27 cellular contexts compared by ENCODE assay signal in the genomic region with DNA sequence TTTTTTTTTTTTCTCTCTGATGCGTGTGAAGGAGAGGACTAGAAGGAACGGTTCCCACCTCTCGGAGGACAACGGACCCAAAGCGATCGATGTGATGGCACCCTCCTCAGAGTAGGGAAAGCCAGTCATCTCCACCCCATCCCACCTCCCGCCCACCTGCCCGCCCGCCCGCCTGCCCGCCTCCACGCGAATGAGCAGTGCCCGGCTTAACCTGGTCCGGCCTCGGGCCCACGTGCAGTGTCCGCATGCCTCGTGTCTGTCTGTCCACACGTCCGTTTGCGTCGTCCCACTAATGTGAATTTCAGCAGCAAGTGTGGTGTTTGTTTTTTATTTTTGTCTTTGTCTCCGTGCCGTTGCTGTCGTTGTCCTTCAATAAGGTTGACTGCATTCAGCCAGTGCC. TPM values are rescaled to one million over a fixed set of nuclear protein-coding genes. Genes with fewer than 3 reads are reported as not detected.
DNase-seq lines count a peak whose midpoint lies in the region; ATAC-seq, FAIRE-seq and TF ChIP-seq lines count a peak whose summit lies in the region.
"Had no signal": no experiment of that assay in that cellular context is flagged by ENCODE, and none has a peak within 500 bp of the region (broad histone marks: within the 10 kb centered on the region; RNA-seq: fewer than 3 reads in every experiment).

No MANE protein-coding gene starts in this region.

- WGBS in heart left ventricle, 4 donors, result 82 to 90% (median 88%) methylated on average over 26 of the region's 26 CpGs
- 97% methylated on average over 22 of the region's 26 CpGs for WGBS in mesenchymal stem cell
- 85 to 86% methylated on average over 26 of the region's 26 CpGs for WGBS in testis, 2 donors
- 98% methylated on average over 26 of the region's 26 CpGs for WGBS in HepG2 (ENCODE audit: low lambda C conversion rate)

- in situ Hi-C loops in HepG2 (cut with HindIII; ENCODE audit: extremely low pct_ligation_motif_present, low pct_unique_long_range_greater_than_20kb), result no loop called here

- H3K9ac ChIP-seq in mesenchymal stem cell (ENCODE audit: low read length), result peak overlapping the region; percentile 29
- H3K9ac ChIP-seq in HepG2 (ENCODE audit: insufficient read depth, low read depth, low read length), result no peak overlapping the region

- H3K27ac Mint-ChIP-seq in WTC11, result peak overlapping the region; percentile 65; the same call in 1 of the 2 replicates
- H3K27ac Mint-ChIP-seq in stimulated activated effector memory CD8-positive, alpha-beta T cell treated with anti-CD3 and anti-CD28 coated beads, Interleukin-12 subunit alpha, Interleukin-12 subunit beta, amount 100 ng/mL, for 72 hours, result no peak overlapping the region
- H3K27ac Mint-ChIP-seq: activated CD4-positive, alpha-beta T cell treated with anti-CD3 and anti-CD28 coated beads, Interleukin-2, amount 10 ng/mL, durations not matched to agents 24 days and 14 days; stimulated activated memory B cell treated with anti-CD40 and anti-IgM and Interleukin-4, amounts not matched to agents 10 μg/mL and 1 μg/mL and 100 μg/mL, for 72 hours had no signal

- no peak for TF ChIP-seq RAD21 in HepG2 (CRISPR knock-in tag; IDR thresholded peaks at IDR 0.05)

- peak overlapping the region in 1 of 2 experiments; percentile 10 for H3K18ac ChIP-seq in mesenchymal stem cell (ENCODE audit: low read depth in 1 of 2, low read length in 2 of 2)

- H3K14ac ChIP-seq in mesenchymal stem cell (ENCODE audit: low read length in 2 of 2), result no peak overlapping the region

- intact Hi-C loops in heart left ventricle (cut with DNase I) (loop anchor here in 3 of 10 donors (5.0 kb wide), 2 partner anchors 37 to 43 kb away; a partner anchor contains a TSS), left ventricle myocardium superior (cut with micrococcal nuclease) (no loop called here), testis (cut with DNase I; ENCODE audit: low total_unique reads) (no loop called here), HepG2 (cut with micrococcal nuclease; ENCODE audit: unreplicated experiment) (no loop called here)

- peaks cover 0 to 56% (median 23%) of the 10 kb centered on the region in 12 donors for H3K4me1 ChIP-seq in heart left ventricle
- peaks cover 29% of the 10 kb centered on the region for H3K4me1 ChIP-seq in mesenchymal stem cell (ENCODE audit: control insufficient read depth, insufficient read depth, low read depth, low read length)
- peaks cover 36% of the 10 kb centered on the region for H3K4me1 ChIP-seq in testis
- H3K4me1 ChIP-seq in HepG2 (ENCODE audit: insufficient read depth, low read length), result peaks cover 6% of the 10 kb centered on the region; the same call in 1 of the 2 replicates
- H3K4me1 ChIP-seq: A549, prostate gland had no signal

- no peak for TF ChIP-seq EP300 in HepG2 (IDR thresholded peaks at IDR 0.05; ENCODE audit: low read depth in 2 of 2, low read length in 2 of 2)
- TF ChIP-seq EP300 in HepG2 (CRISPR knock-in tag; IDR thresholded peaks at IDR 0.05; ENCODE audit: borderline replicate concordance), result no peak

- H3K4me1 Mint-ChIP-seq in WTC11, result no peaks in the 10 kb centered on the region
- H3K4me1 Mint-ChIP-seq in stimulated activated effector memory CD8-positive, alpha-beta T cell treated with anti-CD3 and anti-CD28 coated beads, Interleukin-12 subunit alpha, Interleukin-12 subunit beta, amount 100 ng/mL, for 72 hours, result no peaks in the 10 kb centered on the region
- H3K4me1 Mint-ChIP-seq: stimulated activated memory B cell treated with anti-CD40 and anti-IgM and Interleukin-4, amounts not matched to agents 10 μg/mL and 1 μg/mL and 100 μg/mL, for 72 hours had no signal

- H3K9me3 ChIP-seq in heart left ventricle, result no peaks in the 10 kb centered on the region
- no peaks in the 10 kb centered on the region for H3K9me3 ChIP-seq in mesenchymal stem cell (ENCODE audit: control insufficient read depth, low read length)
- no peaks in the 10 kb centered on the region for H3K9me3 ChIP-seq in testis
- no peaks in the 10 kb centered on the region for H3K9me3 ChIP-seq in HepG2 (ENCODE audit: low read length)
- H3K9me3 ChIP-seq: A549, gastrocnemius medialis, Peyer's patch, prostate gland, vagina had no signal

- ATAC-seq in heart left ventricle (no peak), left ventricle myocardium superior (no peak), WTC11 (no peak), HepG2 (no peak)
- ATAC-seq in stimulated activated effector memory CD8-positive, alpha-beta T cell treated with anti-CD3 and anti-CD28 coated beads, Interleukin-12 subunit alpha, Interleukin-12 subunit beta, amount 100 ng/mL, for 72 hours, result no peak
- ATAC-seq: A549; gastrocnemius medialis; left colon; stimulated activated memory B cell treated with anti-CD40 and anti-IgM and Interleukin-4, amounts not matched to agents 10 μg/mL and 1 μg/mL and 100 μg/mL, for 72 hours had no signal

- H3K4me3 Mint-ChIP-seq in WTC11, result no peak overlapping the region
- no peak overlapping the region for H3K4me3 Mint-ChIP-seq in stimulated activated effector memory CD8-positive, alpha-beta T cell treated with anti-CD3 and anti-CD28 coated beads, Interleukin-12 subunit alpha, Interleukin-12 subunit beta, amount 100 ng/mL, for 72 hours
- H3K4me3 Mint-ChIP-seq: activated CD4-positive, alpha-beta T cell treated with anti-CD3 and anti-CD28 coated beads, Interleukin-2, amount 10 ng/mL, durations not matched to agents 24 days and 14 days; CD4-positive, CD25-positive, alpha-beta regulatory T cell; stimulated activated memory B cell treated with anti-CD40 and anti-IgM and Interleukin-4, amounts not matched to agents 10 μg/mL and 1 μg/mL and 100 μg/mL, for 72 hours had no signal

- no peak overlapping the region for H3K4ac ChIP-seq in mesenchymal stem cell (ENCODE audit: low read depth in 1 of 2, low read length in 2 of 2)

- no peaks in the 10 kb centered on the region for H3K27me3 Mint-ChIP-seq in WTC11 (ENCODE audit: low read depth)
- H3K27me3 Mint-ChIP-seq: activated CD4-positive, alpha-beta T cell treated with anti-CD3 and anti-CD28 coated beads, Interleukin-2, amount 10 ng/mL, durations not matched to agents 24 days and 14 days; CD4-positive, CD25-positive, alpha-beta regulatory T cell; stimulated activated memory B cell treated with anti-CD40 and anti-IgM and Interleukin-4, amounts not matched to agents 10 μg/mL and 1 μg/mL and 100 μg/mL, for 72 hours had no signal

- H3K4me2 ChIP-seq in mesenchymal stem cell (ENCODE audit: low read length, poor library complexity, severe bottlenecking), result no peak overlapping the region
- H3K4me2 ChIP-seq in HepG2 (ENCODE audit: low read depth, low read length), result no peak overlapping the region
- H3K4me2 ChIP-seq: A549 had no signal

- no peak overlapping the region for H2AK5ac ChIP-seq in mesenchymal stem cell (ENCODE audit: low read length, severe bottlenecking)

- no peak overlapping the region for H4K91ac ChIP-seq in mesenchymal stem cell (ENCODE audit: low read length)

- no peak for DNase-seq in heart left ventricle
- DNase-seq in left ventricle myocardium superior, result no peak
- no peak for DNase-seq in WTC11 (ENCODE audit: low spot score)
- no peak for DNase-seq in mesenchymal stem cell
- DNase-seq in testis, result no peak
- DNase-seq in GM12891 (ENCODE audit: insufficient read length, low spot score), result no peak
- DNase-seq in stimulated activated effector memory CD8-positive, alpha-beta T cell treated with anti-CD3 and anti-CD28 coated beads, Interleukin-12 subunit alpha, Interleukin-12 subunit beta, amount 100 ng/mL, for 72 hours (ENCODE audit: low spot score in 2 of 2), result no peak
- no peak for DNase-seq in HepG2 (ENCODE audit: low spot score)
- DNase-seq: activated CD4-positive, alpha-beta T cell treated with anti-CD3 and anti-CD28 coated beads, Interleukin-2, amount 10 ng/mL, durations not matched to agents 24 days and 14 days; activated gamma-delta T cell; AML-193; Calu3; CD4-positive, CD25-positive, alpha-beta regulatory T cell; hypothalamus; left colon; NCI-H187; NCI-H2171; NCI-H82; SIG-M5; WERI-Rb-1 had no signal

- peaks cover 3% of the 10 kb centered on the region for H3K79me2 ChIP-seq in HepG2 (ENCODE audit: insufficient read depth, low read length)

- H2AFZ ChIP-seq in mesenchymal stem cell (ENCODE audit: low read depth, low read length) (no peak overlapping the region), HepG2 (ENCODE audit: low read length) (no peak overlapping the region)

- H3K36me3 Mint-ChIP-seq in WTC11, result peaks cover 22% of the 10 kb centered on the region
- peaks cover 65% of the 10 kb centered on the region for H3K36me3 Mint-ChIP-seq in stimulated activated effector memory CD8-positive, alpha-beta T cell treated with anti-CD3 and anti-CD28 coated beads, Interleukin-12 subunit alpha, Interleukin-12 subunit beta, amount 100 ng/mL, for 72 hours

- POLR2A ChIA-PET in WTC11 (lab: Charles Lee), result no interaction called here
- POLR2A ChIA-PET in HepG2 (lab: Yijun Ruan, JAX), result no interaction called here

- BruUV-seq in HepG2 (replicated peaks; lab: Mats Ljungman, UMichigan), result no TSS peak

- H2BK12ac ChIP-seq in mesenchymal stem cell (ENCODE audit: low read length in 2 of 2), result no peak overlapping the region

- H2BK15ac ChIP-seq in mesenchymal stem cell (ENCODE audit: low read depth, poor library complexity, severe bottlenecking), result no peak overlapping the region

- TF ChIP-seq CTCF in heart left ventricle (IDR thresholded peaks at IDR 0.05), result no peak
- TF ChIP-seq CTCF in WTC11 (IDR thresholded peaks at IDR 0.05), result no peak
- no peak for TF ChIP-seq CTCF in testis (IDR thresholded peaks at IDR 0.05)
- no peak for TF ChIP-seq CTCF in HepG2 (CRISPR knock-in tag; IDR thresholded peaks at IDR 0.05)

- H2BK120ac ChIP-seq in mesenchymal stem cell (ENCODE audit: low read depth, low read length), result no peak overlapping the region

- H3K23ac ChIP-seq in mesenchymal stem cell (ENCODE audit: low read length in 2 of 2), result no peak overlapping the region

- no peaks in the 10 kb centered on the region for H3K27me3 ChIP-seq in heart left ventricle
- no peaks in the 10 kb centered on the region for H3K27me3 ChIP-seq in mesenchymal stem cell (ENCODE audit: control insufficient read depth in 1 of 2, insufficient read depth in 1 of 2, low read length in 2 of 2)
- no peaks in the 10 kb centered on the region for H3K27me3 ChIP-seq in testis
- no peaks in the 10 kb centered on the region for H3K27me3 ChIP-seq in HepG2 (ENCODE audit: control insufficient read depth in 1 of 2, insufficient read depth in 2 of 2, low read length in 2 of 2)
- H3K27me3 ChIP-seq: gastrocnemius medialis, Peyer's patch, vagina had no signal

- H4K8ac ChIP-seq in mesenchymal stem cell (ENCODE audit: low read length), result no peak overlapping the region

- H3K4me3 ChIP-seq in heart left ventricle (no peak overlapping the region), mesenchymal stem cell (ENCODE audit: insufficient read depth in 1 of 2, low read depth in 1 of 2, low read length in 2 of 2) (no peak overlapping the region), testis (no peak overlapping the region), HepG2 (replicated peaks in 1 of 3; ENCODE audit: insufficient read depth in 1 of 3, low read depth in 2 of 3, low read length in 3 of 3) (no peak overlapping the region)
- H3K4me3 ChIP-seq: A549, gastrocnemius medialis, Peyer's patch, prostate gland, vagina had no signal

- no peak overlapping the region for H2BK5ac ChIP-seq in mesenchymal stem cell (ENCODE audit: low read depth, low read length, poor library complexity, severe bottlenecking)

- TF ChIP-seq POLR2A in heart left ventricle (IDR thresholded peaks at IDR 0.05) (no peak), testis (IDR thresholded peaks at IDR 0.05) (no peak), GM12891 (IDR thresholded peaks at IDR 0.05; ENCODE audit: low read depth, low read length) (no peak), HepG2 (IDR thresholded peaks at IDR 0.05; ENCODE audit: insufficient read depth in 1 of 2, low read depth in 2 of 2, low read length in 2 of 2) (no peak)

- H3K36me3 ChIP-seq in heart left ventricle, result peaks cover 0 to 88% (median 80%) of the 10 kb centered on the region in 9 donors
- peaks cover 66 to 76% of the 10 kb centered on the region in 2 experiments for H3K36me3 ChIP-seq in mesenchymal stem cell (ENCODE audit: control insufficient read depth in 1 of 2, insufficient read depth in 2 of 2, low read depth in 1 of 2, low read length in 2 of 2)
- H3K36me3 ChIP-seq in testis (ENCODE audit: low read depth, missing control alignments), result no peaks in the 10 kb centered on the region
- peaks cover 49 to 67% of the 10 kb centered on the region in 2 experiments for H3K36me3 ChIP-seq in HepG2 (replicated peaks in 1 of 2; ENCODE audit: control insufficient read depth in 1 of 2, insufficient read depth in 2 of 2, low read length in 2 of 2)

- FAIRE-seq in GM12891 (lab: Jason Lieb, UNC) (no peak), HepG2 (lab: Jason Lieb, UNC) (no peak)
- FAIRE-seq: A549, endothelial cell of umbilical vein had no signal

- H3K9me3 Mint-ChIP-seq in WTC11, result no peaks in the 10 kb centered on the region
- no peaks in the 10 kb centered on the region for H3K9me3 Mint-ChIP-seq in stimulated activated effector memory CD8-positive, alpha-beta T cell treated with anti-CD3 and anti-CD28 coated beads, Interleukin-12 subunit alpha, Interleukin-12 subunit beta, amount 100 ng/mL, for 72 hours
- H3K9me3 Mint-ChIP-seq: activated CD4-positive, alpha-beta T cell treated with anti-CD3 and anti-CD28 coated beads, Interleukin-2, amount 10 ng/mL, durations not matched to agents 24 days and 14 days; CD4-positive, CD25-positive, alpha-beta regulatory T cell; stimulated activated memory B cell treated with anti-CD40 and anti-IgM and Interleukin-4, amounts not matched to agents 10 μg/mL and 1 μg/mL and 100 μg/mL, for 72 hours had no signal

- H3K27ac ChIP-seq in heart left ventricle, result peak overlapping the region in 11 of 12 donors; percentile 27 to 91 (median 71)
- no peak overlapping the region for H3K27ac ChIP-seq in mesenchymal stem cell (ENCODE audit: low read length, poor library complexity, severe bottlenecking)
- peak overlapping the region; percentile 44 to 51 for H3K27ac ChIP-seq in testis
- no peak overlapping the region for H3K27ac ChIP-seq in HepG2 (ENCODE audit: extremely low read length, insufficient read depth, low read length)
- H3K27ac ChIP-seq: A549, Peyer's patch, prostate gland, vagina, WERI-Rb-1 had no signal

- CTCF ChIA-PET in WTC11 (lab: Charles Lee) (no interaction called here), HepG2 (lab: Yijun Ruan, JAX; ENCODE audit: low intra/inter-chr PET ratio, low total read pairs) (no interaction called here)

- H4K20me1 ChIP-seq in HepG2 (ENCODE audit: insufficient read depth, low read length), result no peaks in the 10 kb centered on the region; the same call in 1 of the 2 replicates

- peaks cover 33% of the 10 kb centered on the region for H3K79me1 ChIP-seq in mesenchymal stem cell (replicated peaks; ENCODE audit: low read length, poor library complexity, severe bottlenecking)

RNA-seq across cellular contexts. Expression of a gene that starts 42.1 kb away (rescaled TPM):
- total RNA-seq in heart left ventricle (1,000 to 10,000 TPM in 7 of 9 donors, 100 to 1,000 TPM in 2; 521 to 2,387 (median 1,751) TPM), left ventricle myocardium superior (1,967 TPM), WTC11 (2021) (52.5 to 57.7 TPM (median 54.7 TPM) in 3 replicates), testis (100 to 1,000 TPM; 177 to 265 TPM), HepG2 (2016; rRNA removed; fragmentation: Illumina TruSeq; extraction: Trizol) (2.2 and 2.7 TPM in 2 replicates)
- polyA plus RNA-seq in heart left ventricle (1,000 to 10,000 TPM in 1 of 2 donors, 100 to 1,000 TPM in 1; 452 to 1,748 TPM), testis (ENCODE audit: insufficient read depth, low read depth, low replicate concordance) (594 TPM), HepG2 (2011; rRNA removed) (0.87 and 1.1 TPM in 2 replicates)
- polyA plus RNA-seq in mesenchymal stem cell (2013, experiment 1 of 2), result 959 TPM
- polyA plus RNA-seq in mesenchymal stem cell (2013, experiment 2 of 2), result 955 TPM
- 16.3 TPM for polyA plus RNA-seq in GM12891 (2012; ENCODE audit: low read depth, missing spikeins)
- total RNA-seq in HepG2 (2016; cell fraction: cytosol; rRNA removed; fragmentation: Illumina TruSeq; extraction: Trizol; ENCODE audit: low read depth), result 0.79 and 0.91 TPM in 2 replicates
- 2.5 TPM in 2 replicates for total RNA-seq in HepG2 (2016; cell fraction: insoluble cytoplasmic fraction; rRNA removed; fragmentation: Illumina TruSeq; extraction: Trizol)
- total RNA-seq in HepG2 (2016; cell fraction: membrane; rRNA removed; fragmentation: Illumina TruSeq; extraction: Trizol), result 1.5 and 2.5 TPM in 2 replicates
- 1.3 and 1.7 TPM in 2 replicates for total RNA-seq in HepG2 (2016; cell fraction: nucleus; rRNA removed; fragmentation: Illumina TruSeq; extraction: Trizol)
- polyA plus RNA-seq in HepG2 (2011; cell fraction: cytosol; rRNA removed), result 0.72 and 0.73 TPM in 2 replicates
- 0.59 and 0.69 TPM in 2 replicates for polyA plus RNA-seq in HepG2 (2011; cell fraction: nucleus; rRNA removed)
- polyA plus RNA-seq in HepG2 (2012), result 1.2 and 1.4 TPM in 2 replicates
- polyA plus RNA-seq in HepG2 (2016; cell fraction: cytosol; fragmentation: Illumina TruSeq; extraction: Trizol; ENCODE audit: low read depth), result 4.6 and 5.7 TPM in 2 replicates
- 10.1 and 12.3 TPM in 2 replicates for polyA plus RNA-seq in HepG2 (2016; cell fraction: insoluble cytoplasmic fraction; fragmentation: Illumina TruSeq; extraction: Trizol; ENCODE audit: low read depth)
- 6.4 and 6.8 TPM in 2 replicates for polyA plus RNA-seq in HepG2 (2016; cell fraction: membrane; fragmentation: Illumina TruSeq; extraction: Trizol; ENCODE audit: low read depth)
- polyA plus RNA-seq in HepG2 (2016; cell fraction: nucleus; fragmentation: Illumina TruSeq; extraction: Trizol; ENCODE audit: insufficient read depth, low read depth), result 8.9 and 9.0 TPM in 2 replicates
- 0.72 and 4.7 TPM in 2 replicates for polyA minus RNA-seq in HepG2 (2011; rRNA and poly(A)+ RNA removed; ENCODE audit: low replicate concordance)
- polyA minus RNA-seq in HepG2 (2011; cell fraction: cytosol; rRNA and poly(A)+ RNA removed), result 0.70 and 0.89 TPM in 2 replicates
- 0.39 and 0.75 TPM in 2 replicates for polyA minus RNA-seq in HepG2 (2011; cell fraction: nucleus; rRNA and poly(A)+ RNA removed)
- polyA plus RNA-seq: CD4-positive, CD25-positive, alpha-beta regulatory T cell had no signal

Comparison
In these comparisons a context has a peak if more than half of its experiments do, and no peak if none do; other contexts are left out.
1. H3K27ac ChIP-seq: peak in heart left ventricle (11 of 12) and testis (2 of 2); none in mesenchymal stem cell (single experiment) and HepG2 (single experiment).
2. RNA of a gene that starts 42.1 kb away (total RNA-seq): 1,967 TPM in left ventricle myocardium superior (single experiment), 521 to 2,387 TPM in heart left ventricle, 177 to 265 TPM in testis and 52.5 to 57.7 TPM in WTC11; 0.79 to 2.7 TPM in HepG2; every median in the first group is over 10 times any median in the second.